Comparison of ENCODE assay signal across 25 cellular contexts in genomic region chr11:15655552-15655951, GRCh38.
"Had no signal": no experiment of that assay in that cellular context is flagged by ENCODE, and none has a peak within 500 bp of the region (broad histone marks: within the 10 kb centered on the region; RNA-seq: fewer than 3 reads in every experiment).

No MANE protein-coding gene starts in this region.

- H3K36me3 Mint-ChIP-seq: activated naive CD8-positive, alpha-beta T cell treated with anti-CD3 and anti-CD28 coated beads, Interleukin-2, amount 10 ng/mL, durations not matched to agents 7 days and 5 days had no signal

- DNase-seq: activated CD8-positive, alpha-beta memory T cell treated with anti-CD3 and anti-CD28 coated beads for 24 hours; activated CD8-positive, alpha-beta memory T cell treated with anti-CD3 and anti-CD28 coated beads, Interleukin-2, amount 50 U/mL, for 48 hours; activated effector memory CD4-positive, alpha-beta T cell treated with Interleukin-2 at 50 U/mL for 16 hours; activated naive CD4-positive, alpha-beta T cell treated with anti-CD3 and anti-CD28 coated beads for 36 hours; activated naive CD8-positive, alpha-beta T cell treated with anti-CD3 and anti-CD28 coated beads, Interleukin-2, amount 10 ng/mL, durations not matched to agents 7 days and 5 days; activated T-cell treated with anti-CD3 and anti-CD28 coated beads, Interleukin-2, amount 50 U/mL, for 72 hours; amygdala; cerebellar nuclear complex; esophagus squamous epithelium; gastrocnemius medialis; head of caudate nucleus; islet precursor cell; midbrain; pancreas; psoas muscle; stimulated activated CD4-positive, alpha-beta T cell treated with anti-CD3 and anti-CD28 coated beads, Interleukin-4, amount 100 ng/mL, for 24 hours; stimulated activated naive CD4-positive, alpha-beta T cell treated with Interleukin-2 at 50 U/mL for 16 hours; T-helper 9 cell; upper lobe of right lung had no signal

- ATAC-seq: activated T-cell treated with anti-CD3 and anti-CD28 coated beads, Interleukin-2, amount 50 U/mL, for 72 hours; gastrocnemius medialis; left lobe of liver; pancreas; psoas muscle; upper lobe of right lung had no signal

- H3K27me3 ChIP-seq: esophagus squamous epithelium, gastrocnemius medialis, pancreas, right atrium auricular region, upper lobe of right lung had no signal

- H3K4me1 Mint-ChIP-seq: activated naive CD8-positive, alpha-beta T cell treated with anti-CD3 and anti-CD28 coated beads, Interleukin-2, amount 10 ng/mL, durations not matched to agents 7 days and 5 days had no signal

- H3K4me3 Mint-ChIP-seq: activated naive CD4-positive, alpha-beta T cell treated with anti-CD3 and anti-CD28 coated beads for 36 hours; activated naive CD8-positive, alpha-beta T cell treated with anti-CD3 and anti-CD28 coated beads, Interleukin-2, amount 10 ng/mL, durations not matched to agents 7 days and 5 days; activated T-cell treated with anti-CD3 and anti-CD28 coated beads, Interleukin-2, amount 50 U/mL, for 72 hours; nephron had no signal

- H3K27ac Mint-ChIP-seq: activated naive CD4-positive, alpha-beta T cell treated with anti-CD3 and anti-CD28 coated beads for 36 hours; activated naive CD8-positive, alpha-beta T cell treated with anti-CD3 and anti-CD28 coated beads, Interleukin-2, amount 10 ng/mL, durations not matched to agents 7 days and 5 days; activated T-cell treated with anti-CD3 and anti-CD28 coated beads, Interleukin-2, amount 50 U/mL, for 72 hours; nephron had no signal

- H3K9me3 ChIP-seq: esophagus squamous epithelium, gastrocnemius medialis, neutrophil, pancreas, psoas muscle, right atrium auricular region, upper lobe of right lung had no signal

- H3K4me3 ChIP-seq: coronary artery, esophagus squamous epithelium, gastrocnemius medialis, lung, pancreas, psoas muscle, right atrium auricular region, upper lobe of right lung had no signal

- H3K9me3 Mint-ChIP-seq: activated naive CD4-positive, alpha-beta T cell treated with anti-CD3 and anti-CD28 coated beads for 36 hours; activated naive CD8-positive, alpha-beta T cell treated with anti-CD3 and anti-CD28 coated beads, Interleukin-2, amount 10 ng/mL, durations not matched to agents 7 days and 5 days; activated T-cell treated with anti-CD3 and anti-CD28 coated beads, Interleukin-2, amount 50 U/mL, for 72 hours; nephron had no signal

- H3K36me3 ChIP-seq: esophagus squamous epithelium, gastrocnemius medialis, neutrophil, pancreas, right atrium auricular region, upper lobe of right lung had no signal

- H3K27ac ChIP-seq: coronary artery, esophagus squamous epithelium, gastrocnemius medialis, neutrophil, pancreas, psoas muscle, right atrium auricular region, upper lobe of right lung had no signal
